Comparison of ENCODE assay signal across 8 cellular contexts in the genomic region with DNA sequence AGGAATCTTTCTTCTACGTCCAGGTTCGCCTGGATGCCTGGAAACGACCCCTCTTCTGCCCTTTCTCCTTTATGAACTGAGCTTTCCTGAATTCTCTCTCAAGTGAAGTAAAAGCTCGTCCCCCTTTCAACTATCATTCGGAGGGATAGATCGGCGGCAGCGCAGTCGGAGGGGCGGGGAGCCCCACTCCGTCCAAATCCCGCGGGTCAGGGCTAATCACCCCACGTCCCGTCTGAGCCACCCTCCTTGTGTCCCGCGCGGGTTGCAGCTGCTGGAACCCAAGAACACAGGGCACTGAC. TPM values are rescaled to one million over a fixed set of nuclear protein-coding genes. Genes with fewer than 3 reads are reported as not detected.
DNase-seq lines count a peak whose midpoint lies in the region; ATAC-seq and TF ChIP-seq lines count a peak whose summit lies in the region.

No MANE protein-coding gene starts in this region.

- H3K27me3 ChIP-seq in A673 (replicated peaks; ENCODE audit: insufficient read depth, low read depth, low read length, poor library complexity) (no peaks in the 10 kb centered on the region), SU-DHL-6 (ENCODE audit: low read length) (no peaks in the 10 kb centered on the region), gastroesophageal sphincter (no peaks in the 10 kb centered on the region)

- peak overlapping the region; percentile 84 for H2AFZ ChIP-seq in SU-DHL-6 (ENCODE audit: low read depth, low read length, severe bottlenecking)

- ATAC-seq in GM21737 (IDR thresholded peaks at IDR 0.05; ENCODE audit: unreplicated experiment) (peak; percentile 27), gastroesophageal sphincter (peak; percentile 9), sciatic nerve (peak; percentile 45), HG02678 (IDR thresholded peaks at IDR 0.05; ENCODE audit: unreplicated experiment) (no peak)

- H3K4me2 ChIP-seq in SU-DHL-6 (ENCODE audit: low read depth, low read length, poor library complexity, severe bottlenecking) = peak overlapping the region; percentile 84

- no peaks in the 10 kb centered on the region for H3K79me2 ChIP-seq in SU-DHL-6 (ENCODE audit: insufficient read depth, low read length)

- TSS peak; percentile 73 for BruUV-seq in A673 (replicated peaks; lab: Mats Ljungman, UMichigan)

- H4K20me1 ChIP-seq in SU-DHL-6 (ENCODE audit: low read depth, low read length) = no peaks in the 10 kb centered on the region

- CTCF ChIA-PET in A673 (lab: Charles Lee) = interaction anchor here (0.9 to 2.3 kb wide), 6 partner anchors 21 to 840 kb away, joined by 3 to 8 read pairs (median 6); no protein-coding TSS in a partner anchor

- 0% methylated on average over 11 of the region's 18 CpGs; no CpG with 5 or more reads in 1 of the 2 donors for WGBS in gastroesophageal sphincter (ENCODE audit: low coverage in 1 of 2), 2 donors

- H3K4me3 ChIP-seq in A673 (ENCODE audit: low read depth, low read length, poor library complexity, severe bottlenecking) (peak overlapping the region; percentile 88), SU-DHL-6 (ENCODE audit: insufficient read depth, low read length, poor library complexity, severe bottlenecking) (peak overlapping the region; percentile 97), gastroesophageal sphincter (peak overlapping the region; percentile 74 to 99)

- H3K36me3 ChIP-seq in A673 (ENCODE audit: insufficient read depth, low read length, poor library complexity, severe bottlenecking) (no peaks in the 10 kb centered on the region), SU-DHL-6 (ENCODE audit: low read length) (no peaks in the 10 kb centered on the region), gastroesophageal sphincter (no peaks in the 10 kb centered on the region)

- peak overlapping the region; percentile 72 for H3K27ac ChIP-seq in A673 (ENCODE audit: low read depth, low read length, poor library complexity, severe bottlenecking)
- peak overlapping the region; percentile 26; the same call in 1 of the 2 replicates for H3K27ac ChIP-seq in SU-DHL-6 (ENCODE audit: low read depth, low read length)
- H3K27ac ChIP-seq in gastroesophageal sphincter = peak overlapping the region; percentile 30 to 92 (median 86)

- H3K4me1 ChIP-seq in A673 (ENCODE audit: insufficient read depth, low read length, poor library complexity, severe bottlenecking) (peaks cover 14% of the 10 kb centered on the region), gastroesophageal sphincter (peaks cover 0 to 24% (median 7%) of the 10 kb centered on the region in 3 donors)

- H3K9me2 ChIP-seq in SU-DHL-6 (replicated peaks; ENCODE audit: insufficient read depth, low read length) = no peaks in the 10 kb centered on the region

- intact Hi-C loops in A673 (cut with micrococcal nuclease; ENCODE audit: unreplicated experiment) (loop anchor here (1.0 to 10.0 kb wide), 4 partner anchors 181 to 838 kb away; no protein-coding TSS in a partner anchor), sciatic nerve (cut with DNase I) (no loop called here)

- peak overlapping the region; percentile 89 for H3K9ac ChIP-seq in SU-DHL-6 (ENCODE audit: low read length)

- H3K9me3 ChIP-seq in A673 (ENCODE audit: low read depth, low read length, poor library complexity, severe bottlenecking) (no peaks in the 10 kb centered on the region), SU-DHL-6 (ENCODE audit: insufficient read depth, low read length) (no peaks in the 10 kb centered on the region), gastroesophageal sphincter (no peaks in the 10 kb centered on the region)

- TF ChIP-seq POLR2A in gastroesophageal sphincter (IDR thresholded peaks at IDR 0.05) = no peak

- TF ChIP-seq CTCF in A673 (conservative IDR thresholded peaks at IDR 0.05; ENCODE audit: low read depth, low read length) (no peak), SU-DHL-6 (IDR thresholded peaks at IDR 0.05; ENCODE audit: insufficient read depth, low read length, poor library complexity, severe bottlenecking) (no peak), gastroesophageal sphincter (IDR thresholded peaks at IDR 0.05) (no peak)

- DNase-seq in A673 (ENCODE audit: low spot score) (no peak), sciatic nerve (ENCODE audit: low spot score) (no peak), NCI-H345 treated with DMSO at 0.1 percent for 48 hours (lab: John Stamatoyannopoulos, UW; ENCODE audit: unreplicated experiment) (no peak), NCI-H1436 treated with DMSO at 0.1 percent for 48 hours (lab: John Stamatoyannopoulos, UW) (no peak)

- POLR2A ChIA-PET in A673 (lab: Charles Lee; ENCODE audit: low non-redundant PET) = no interaction called here

- TF ChIP-seq EP300 in gastroesophageal sphincter (IDR thresholded peaks at IDR 0.05) = no peak

- H3F3A ChIP-seq in SU-DHL-6 (ENCODE audit: insufficient read depth) = peaks cover 16% of the 10 kb centered on the region

RNA-seq across cellular contexts. Expression of a gene that starts 0.4 kb away (rescaled TPM):
- total RNA-seq in A673 (2021) (2.0 and 2.6 TPM in 2 replicates), gastroesophageal sphincter (1 to 10 TPM in 1 of 4 donors, under 1 TPM in 3; 0.35 to 1.2 (median 0.62) TPM), sciatic nerve (2.1 TPM)

RNA-seq across cellular contexts. Expression of a gene that starts 0.7 kb away (rescaled TPM):
- 5.5 and 6.4 TPM in 2 replicates for total RNA-seq in A673 (2021)
- 10 to 100 TPM in 2 of 4 donors, 1 to 10 TPM in 2; 5.5 to 12.0 (median 10.4) TPM for total RNA-seq in gastroesophageal sphincter
- 14.4 TPM for total RNA-seq in sciatic nerve

Comparison
In these comparisons a context has a peak if more than half of its experiments do, and no peak if none do; other contexts are left out.
1. H3K27ac ChIP-seq: peak in every context shown above with its lines; median percentile 86 in gastroesophageal sphincter; 72 in A673; 26 in SU-DHL-6.